Comparison of ENCODE assay signal across 13 cellular contexts in the genomic region with DNA sequence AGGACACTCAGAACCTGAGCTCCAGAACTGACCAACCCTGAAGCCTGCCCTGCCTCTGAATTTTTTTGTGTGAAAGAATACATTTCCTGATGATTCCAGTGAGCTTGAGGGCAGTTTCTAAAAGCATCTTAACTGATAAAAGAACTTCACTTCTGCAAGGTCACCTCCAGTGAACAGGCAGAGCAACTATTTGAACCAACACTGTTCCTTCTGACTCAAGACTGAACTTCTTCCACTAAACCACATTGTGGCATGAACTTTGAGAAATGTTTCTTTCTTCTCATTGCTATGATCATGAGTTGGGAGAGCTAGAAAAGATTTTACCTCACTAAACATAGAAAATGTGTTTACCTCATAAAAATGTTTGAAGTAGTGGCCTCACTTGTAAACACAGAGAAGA.
DNase-seq lines count a peak whose midpoint lies in the region; ATAC-seq lines count a peak whose summit lies in the region.
"Had no signal": no experiment of that assay in that cellular context is flagged by ENCODE, and none has a peak within 500 bp of the region (broad histone marks: within the 10 kb centered on the region; RNA-seq: fewer than 3 reads in every experiment).

No MANE protein-coding gene starts in this region.

- CTCF ChIA-PET in CD4-positive, alpha-beta memory T cell (lab: Charles Lee; ENCODE audit: partially characterized antibody), result interaction anchor here (1.4 to 3.0 kb wide), 4 partner anchors 10 to 14 kb away, joined by 3 to 12 read pairs (median 5); no protein-coding TSS in a partner anchor

- no peaks in the 10 kb centered on the region for H3K9me3 ChIP-seq in CD4-positive, alpha-beta memory T cell (ENCODE audit: control insufficient read depth in 1 of 2, low read length in 2 of 2)

- no peak overlapping the region for H3K4me3 Mint-ChIP-seq in activated naive CD4-positive, alpha-beta T cell treated with anti-CD3 and anti-CD28 coated beads, Interleukin-2, amount 50 U/mL, for 24 hours
- peak overlapping the region; percentile 28 for H3K4me3 Mint-ChIP-seq in activated T-helper 2 cell treated with anti-CD3 and anti-CD28 coated beads, Interferon-gamma antibody, Interleukin-2, Interleukin-4, amounts not matched to agents 10 μg/mL and 5 μg/mL and 100 μg/mL, durations not matched to agents 14 hours and 24 hours and 36 hours (ENCODE audit: low read depth)
- peak overlapping the region; percentile 68 for H3K4me3 Mint-ChIP-seq in stimulated activated naive CD8-positive, alpha-beta T cell treated with anti-CD3 and anti-CD28 coated beads, Interleukin-15, Interleukin-2, amounts not matched to agents 100 ng/mL and 50 ng/mL, for 24 hours
- no peak overlapping the region for H3K4me3 Mint-ChIP-seq in CD4-positive, alpha-beta memory T cell

- intact Hi-C loops in activated T-helper 2 cell treated with anti-CD3 and anti-CD28 coated beads, Interferon-gamma antibody, Interleukin-2, Interleukin-4, amounts not matched to agents 10 μg/mL and 5 μg/mL and 100 μg/mL, durations not matched to agents 14 hours and 24 hours and 36 hours (cut with micrococcal nuclease), result loop anchor here (1.0 to 10.0 kb wide), 5 partner anchors 10 to 247 kb away; a partner anchor contains a TSS
- intact Hi-C loops in CD4-positive, alpha-beta memory T cell (cut with micrococcal nuclease), result no loop called here

- DNase-seq in activated naive CD4-positive, alpha-beta T cell (lab: John Stamatoyannopoulos, UW), result no peak
- no peak for DNase-seq in activated T-helper 2 cell treated with anti-CD3 and anti-CD28 coated beads, Interferon-gamma antibody, Interleukin-2, Interleukin-4, amounts not matched to agents 10 μg/mL and 5 μg/mL and 100 μg/mL, durations not matched to agents 14 hours and 24 hours and 36 hours (ENCODE audit: low spot score)
- DNase-seq in CD4-positive, alpha-beta memory T cell, result no peak
- DNase-seq: activated effector memory CD4-positive, alpha-beta T cell treated with anti-CD3 and anti-CD28 coated beads, Interleukin-2, amount 50 U/mL, for 16 hours; dorsolateral prefrontal cortex; RPMI8226; stimulated activated CD4-positive, alpha-beta T cell treated with anti-CD3 and anti-CD28 coated beads, Interleukin-4, amount 100 ng/mL, for 4 hours had no signal

- no peaks in the 10 kb centered on the region for H3K27me3 Mint-ChIP-seq in activated naive CD4-positive, alpha-beta T cell treated with anti-CD3 and anti-CD28 coated beads, Interleukin-2, amount 50 U/mL, for 24 hours
- H3K27me3 Mint-ChIP-seq in activated T-helper 2 cell treated with anti-CD3 and anti-CD28 coated beads, Interferon-gamma antibody, Interleukin-2, Interleukin-4, amounts not matched to agents 10 μg/mL and 5 μg/mL and 100 μg/mL, durations not matched to agents 14 hours and 24 hours and 36 hours (ENCODE audit: low read depth), result no peaks in the 10 kb centered on the region
- no peaks in the 10 kb centered on the region for H3K27me3 Mint-ChIP-seq in stimulated activated naive CD8-positive, alpha-beta T cell treated with anti-CD3 and anti-CD28 coated beads, Interleukin-15, Interleukin-2, amounts not matched to agents 100 ng/mL and 50 ng/mL, for 24 hours
- no peaks in the 10 kb centered on the region for H3K27me3 Mint-ChIP-seq in CD4-positive, alpha-beta memory T cell
- H3K27me3 Mint-ChIP-seq: progenitor cell of endocrine pancreas had no signal

- no peak overlapping the region for H3K4me3 ChIP-seq in CD4-positive, alpha-beta memory T cell (ENCODE audit: low read length in 2 of 2)
- H3K4me3 ChIP-seq: dorsolateral prefrontal cortex had no signal

- peaks cover 3% of the 10 kb centered on the region for H3K4me1 ChIP-seq in CD4-positive, alpha-beta memory T cell (ENCODE audit: insufficient read depth, low read length)

- no peak overlapping the region for H3K27ac ChIP-seq in CD4-positive, alpha-beta memory T cell (ENCODE audit: low read depth, low read length)
- H3K27ac ChIP-seq: dorsolateral prefrontal cortex had no signal

- H3K27ac Mint-ChIP-seq in activated naive CD4-positive, alpha-beta T cell treated with anti-CD3 and anti-CD28 coated beads, Interleukin-2, amount 50 U/mL, for 24 hours, result peak overlapping the region; percentile 60
- peak overlapping the region; percentile 79 for H3K27ac Mint-ChIP-seq in activated T-helper 2 cell treated with anti-CD3 and anti-CD28 coated beads, Interferon-gamma antibody, Interleukin-2, Interleukin-4, amounts not matched to agents 10 μg/mL and 5 μg/mL and 100 μg/mL, durations not matched to agents 14 hours and 24 hours and 36 hours
- peak overlapping the region; percentile 88 for H3K27ac Mint-ChIP-seq in stimulated activated naive CD8-positive, alpha-beta T cell treated with anti-CD3 and anti-CD28 coated beads, Interleukin-15, Interleukin-2, amounts not matched to agents 100 ng/mL and 50 ng/mL, for 24 hours
- peak overlapping the region in 1 of 7 donors; percentile 22 for H3K27ac Mint-ChIP-seq in CD4-positive, alpha-beta memory T cell
- H3K27ac Mint-ChIP-seq: progenitor cell of endocrine pancreas had no signal

- H3K36me3 ChIP-seq in CD4-positive, alpha-beta memory T cell (ENCODE audit: insufficient read depth, low read length), result no peaks in the 10 kb centered on the region

- POLR2A ChIA-PET in CD4-positive, alpha-beta memory T cell (lab: Charles Lee; ENCODE audit: partially characterized antibody), result interaction anchor here (0.9 to 2.7 kb wide), 4 partner anchors 8 to 84 kb away, joined by 3 to 12 read pairs (median 3); a partner anchor contains a TSS

- H3K27me3 ChIP-seq in CD4-positive, alpha-beta memory T cell (ENCODE audit: insufficient read depth, low read length), result no peaks in the 10 kb centered on the region
- H3K27me3 ChIP-seq: dorsolateral prefrontal cortex had no signal

- H3K9me3 Mint-ChIP-seq in activated naive CD4-positive, alpha-beta T cell treated with anti-CD3 and anti-CD28 coated beads, Interleukin-2, amount 50 U/mL, for 24 hours, result no peaks in the 10 kb centered on the region
- no peaks in the 10 kb centered on the region for H3K9me3 Mint-ChIP-seq in activated T-helper 2 cell treated with anti-CD3 and anti-CD28 coated beads, Interferon-gamma antibody, Interleukin-2, Interleukin-4, amounts not matched to agents 10 μg/mL and 5 μg/mL and 100 μg/mL, durations not matched to agents 14 hours and 24 hours and 36 hours
- H3K9me3 Mint-ChIP-seq in stimulated activated naive CD8-positive, alpha-beta T cell treated with anti-CD3 and anti-CD28 coated beads, Interleukin-15, Interleukin-2, amounts not matched to agents 100 ng/mL and 50 ng/mL, for 24 hours, result no peaks in the 10 kb centered on the region
- no peaks in the 10 kb centered on the region for H3K9me3 Mint-ChIP-seq in CD4-positive, alpha-beta memory T cell

- peaks cover 28% of the 10 kb centered on the region for H3K4me1 Mint-ChIP-seq in activated naive CD4-positive, alpha-beta T cell treated with anti-CD3 and anti-CD28 coated beads, Interleukin-2, amount 50 U/mL, for 24 hours
- peaks cover 45% of the 10 kb centered on the region for H3K4me1 Mint-ChIP-seq in activated T-helper 2 cell treated with anti-CD3 and anti-CD28 coated beads, Interferon-gamma antibody, Interleukin-2, Interleukin-4, amounts not matched to agents 10 μg/mL and 5 μg/mL and 100 μg/mL, durations not matched to agents 14 hours and 24 hours and 36 hours (ENCODE audit: low read depth)
- H3K4me1 Mint-ChIP-seq in stimulated activated naive CD8-positive, alpha-beta T cell treated with anti-CD3 and anti-CD28 coated beads, Interleukin-15, Interleukin-2, amounts not matched to agents 100 ng/mL and 50 ng/mL, for 24 hours (ENCODE audit: low read depth), result peaks cover 27% of the 10 kb centered on the region
- peaks cover 0 to 8% (median 2%) of the 10 kb centered on the region in 4 donors for H3K4me1 Mint-ChIP-seq in CD4-positive, alpha-beta memory T cell

- H3K36me3 Mint-ChIP-seq in activated naive CD4-positive, alpha-beta T cell treated with anti-CD3 and anti-CD28 coated beads, Interleukin-2, amount 50 U/mL, for 24 hours, result peaks cover 4% of the 10 kb centered on the region
- peaks cover 32% of the 10 kb centered on the region for H3K36me3 Mint-ChIP-seq in activated T-helper 2 cell treated with anti-CD3 and anti-CD28 coated beads, Interferon-gamma antibody, Interleukin-2, Interleukin-4, amounts not matched to agents 10 μg/mL and 5 μg/mL and 100 μg/mL, durations not matched to agents 14 hours and 24 hours and 36 hours (ENCODE audit: low read depth)
- H3K36me3 Mint-ChIP-seq in stimulated activated naive CD8-positive, alpha-beta T cell treated with anti-CD3 and anti-CD28 coated beads, Interleukin-15, Interleukin-2, amounts not matched to agents 100 ng/mL and 50 ng/mL, for 24 hours (ENCODE audit: low read depth), result peaks cover 11% of the 10 kb centered on the region
- H3K36me3 Mint-ChIP-seq in CD4-positive, alpha-beta memory T cell, result peaks cover 0 to 2% of the 10 kb centered on the region in 2 donors

- ATAC-seq in HG02759 (IDR thresholded peaks at IDR 0.05; ENCODE audit: unreplicated experiment) (peak; percentile 84), GM19452 (IDR thresholded peaks at IDR 0.05; ENCODE audit: unreplicated experiment) (no peak), HG03469 (IDR thresholded peaks at IDR 0.05; ENCODE audit: unreplicated experiment) (no peak)

Comparison
In these comparisons a context has a peak if more than half of its experiments do, and no peak if none do; other contexts are left out.
1. H3K4me3 Mint-ChIP-seq: peak in activated T-helper 2 cell treated with anti-CD3 and anti-CD28 coated beads, Interferon-gamma antibody, Interleukin-2, Interleukin-4, amounts not matched to agents 10 μg/mL and 5 μg/mL and 100 μg/mL, durations not matched to agents 14 hours and 24 hours and 36 hours (single experiment) and stimulated activated naive CD8-positive, alpha-beta T cell treated with anti-CD3 and anti-CD28 coated beads, Interleukin-15, Interleukin-2, amounts not matched to agents 100 ng/mL and 50 ng/mL, for 24 hours (single experiment); none in activated naive CD4-positive, alpha-beta T cell treated with anti-CD3 and anti-CD28 coated beads, Interleukin-2, amount 50 U/mL, for 24 hours (single experiment) and CD4-positive, alpha-beta memory T cell (0 of 8).